In genomic region chr1:51666463-51666862, GRCh38 we compare ENCODE assay signal across 16 cellular contexts. TPM values are rescaled to one million over a fixed set of nuclear protein-coding genes. Genes with fewer than 3 reads are reported as not detected.
DNase-seq lines count a peak whose midpoint lies in the region; ATAC-seq, FAIRE-seq and TF ChIP-seq lines count a peak whose summit lies in the region.
"Had no signal": no experiment of that assay in that cellular context is flagged by ENCODE, and none has a peak within 500 bp of the region (broad histone marks: within the 10 kb centered on the region; RNA-seq: fewer than 3 reads in every experiment).

No MANE protein-coding gene starts in this region.

- ATAC-seq in K562 (no peak), HG03196 (IDR thresholded peaks at IDR 0.05; ENCODE audit: unreplicated experiment) (no peak)

- intact Hi-C loops in K562 (cut with micrococcal nuclease): no loop called here
- intact Hi-C loops in prostate gland (cut with DNase I): no loop called here

- H3K79me2 ChIP-seq in K562 (ENCODE audit: control insufficient read depth, insufficient read depth, low read length) (peaks cover 13% of the 10 kb centered on the region; the same call in 1 of the 3 replicates), smooth muscle cell (ENCODE audit: low read depth) (peaks cover 21% of the 10 kb centered on the region)

- H4K20me1 ChIP-seq in K562 (replicated peaks; ENCODE audit: control insufficient read depth, insufficient read depth, low read length) (peaks cover 15% of the 10 kb centered on the region), smooth muscle cell (ENCODE audit: low read depth) (no peaks in the 10 kb centered on the region)

- FAIRE-seq in K562 (lab: Jason Lieb, UNC): no peak

- no peak for TF ChIP-seq RAD21 in K562 (CRISPR knock-in tag; conservative IDR thresholded peaks at IDR 0.05 in 1 of 2, IDR thresholded peaks at IDR 0.05 in 1 of 2)

- no peaks in the 10 kb centered on the region for H3K9me1 ChIP-seq in K562 (ENCODE audit: control insufficient read depth, insufficient read depth, low read length)

- TF ChIP-seq POLR2A in K562 (conservative IDR thresholded peaks at IDR 0.05): no peak
- no peak for TF ChIP-seq POLR2A in prostate gland (IDR thresholded peaks at IDR 0.05)

- H3K27ac ChIP-seq in K562 (ENCODE audit: extremely low read depth, low read depth, low read length): no peak overlapping the region
- peak overlapping the region; percentile 50 for H3K27ac ChIP-seq in smooth muscle cell (ENCODE audit: low read depth)
- H3K27ac ChIP-seq in prostate gland: no peak overlapping the region

- H3K4me1 ChIP-seq in K562 (replicated peaks in 1 of 2; ENCODE audit: control insufficient read depth in 2 of 2, insufficient read depth in 2 of 2, low read length in 2 of 2) (peaks cover 2 to 31% of the 10 kb centered on the region in 2 experiments; a peak in 4 of 5 replicates), smooth muscle cell (ENCODE audit: low read depth) (no peaks in the 10 kb centered on the region), prostate gland (replicated peaks) (no peaks in the 10 kb centered on the region)

- H3K4me3 ChIP-seq in K562 (no peak overlapping the region), smooth muscle cell (no peak overlapping the region), prostate gland (no peak overlapping the region)

- BruUV-seq in K562 (replicated peaks; lab: Mats Ljungman, UMichigan): no TSS peak

- in situ Hi-C loops in K562 (cut with MboI): no loop called here

- CTCF ChIA-PET in K562 (lab: Yijun Ruan, JAX; ENCODE audit: low intra/inter-chr PET ratio): no interaction called here

- TF ChIP-seq EP300 in K562 (IDR thresholded peaks at IDR 0.05; ENCODE audit: low read length): no peak

- peak; percentile 90 for DNase-seq in GM04503 (ENCODE audit: low read depth)
- no peak for DNase-seq in K562 (ENCODE audit: extremely low read depth in 1 of 4, low spot score in 3 of 4)
- peak; percentile 16 for DNase-seq in hepatic stellate cell (ENCODE audit: low spot score)
- DNase-seq in smooth muscle cell (lab: John Stamatoyannopoulos, UW; ENCODE audit: unreplicated experiment): no peak
- no peak for DNase-seq in T-helper 1 cell
- DNase-seq in RKO (ENCODE audit: low spot score): no peak
- no peak for DNase-seq in prostate gland (ENCODE audit: low spot score)
- DNase-seq: activated CD4-positive, CD25-positive, alpha-beta regulatory T cell treated with anti-CD3 and anti-CD28 coated beads, Interleukin-2, amount 50 U/mL, for 72 hours; activated T-cell treated with anti-CD3 and anti-CD28 coated beads, Interleukin-2, amount 50 U/mL, for 1 hour; C1 segment of cervical spinal cord; glutamatergic neuron; NCI-H1436 treated with DMSO at 0.1 percent for 48 hours; NCI-H82; occipital lobe; stimulated activated CD4-positive, alpha-beta T cell treated with anti-CD3 and anti-CD28 coated beads, Interleukin-1b, Interleukin-23, amount 100 ng/mL, for 48 hours had no signal

- peaks cover 14% of the 10 kb centered on the region for H3F3A ChIP-seq in smooth muscle cell (ENCODE audit: low read depth)

- no peak overlapping the region for H3K4me2 ChIP-seq in K562 (ENCODE audit: insufficient read depth, low read length)
- H3K4me2 ChIP-seq in smooth muscle cell: no peak overlapping the region

- H3K36me3 ChIP-seq in K562 (ENCODE audit: control insufficient read depth, insufficient read depth, low read length) (no peaks in the 10 kb centered on the region; the same call in 2 of the 3 replicates), smooth muscle cell (ENCODE audit: low read depth) (no peaks in the 10 kb centered on the region), prostate gland (no peaks in the 10 kb centered on the region)

- POLR2A ChIA-PET in K562 (lab: Yijun Ruan, JAX): interaction anchor here (1.4 to 2.1 kb wide), 2 partner anchors 11 to 33 kb away, joined by 4 to 7 read pairs; no protein-coding TSS in a partner anchor

- H3K27me3 ChIP-seq in K562 (ENCODE audit: control insufficient read depth in 2 of 2, insufficient read depth in 2 of 2, low read length in 2 of 2) (no peaks in the 10 kb centered on the region), smooth muscle cell (ENCODE audit: low read depth) (no peaks in the 10 kb centered on the region), prostate gland (replicated peaks; ENCODE audit: insufficient read depth) (no peaks in the 10 kb centered on the region)

- H3K9me3 ChIP-seq in K562 (replicated peaks; ENCODE audit: control insufficient read depth, insufficient read depth, low read depth, low read length): no peaks in the 10 kb centered on the region
- H3K9me3 ChIP-seq in smooth muscle cell (replicated peaks; ENCODE audit: low read depth): no peaks in the 10 kb centered on the region
- H3K9me3 ChIP-seq in prostate gland: no peaks in the 10 kb centered on the region

- 88% methylated on average over 2 of the region's 2 CpGs for WGBS in K562 (ENCODE audit: insufficient coverage, low coverage, missing lambda C conversion rate)
- WGBS in smooth muscle cell (ENCODE audit: low lambda C conversion rate): 57% methylated on average over 2 of the region's 2 CpGs
- 84% methylated on average over 2 of the region's 2 CpGs for WGBS in prostate gland

- no peak overlapping the region for H2AFZ ChIP-seq in K562 (ENCODE audit: low read depth, low read length)
- no peak overlapping the region for H2AFZ ChIP-seq in smooth muscle cell (ENCODE audit: low read depth)

- no peak overlapping the region for H3K9ac ChIP-seq in K562 (ENCODE audit: insufficient read depth in 1 of 2, low read depth in 2 of 2, low read length in 2 of 2)
- no peak overlapping the region for H3K9ac ChIP-seq in smooth muscle cell (ENCODE audit: low read depth)

- TF ChIP-seq CTCF in K562 (IDR thresholded peaks at IDR 0.05 in 2 of 3, conservative IDR thresholded peaks at IDR 0.05 in 1 of 3; ENCODE audit: insufficient read depth in 2 of 3, low read depth in 1 of 3, low read length in 3 of 3) (no peak), smooth muscle cell (IDR thresholded peaks at IDR 0.05; ENCODE audit: borderline replicate concordance, insufficient read depth, poor library complexity, severe bottlenecking) (no peak), prostate gland (IDR thresholded peaks at IDR 0.05) (no peak)

TF ChIP-seq in K562, 482 proteins besides CTCF, POLR2A, EP300 and RAD21 (continues in another document):
- TF ChIP-seq MEIS2 (IDR thresholded peaks at IDR 0.05; ENCODE audit: partially characterized antibody): peak; percentile 68

RNA-seq across cellular contexts. Expression of gene OSBPL9, which starts 49.6 kb away (rescaled TPM):
- total RNA-seq in K562 (2011; cell fraction: chromatin; rRNA removed; ENCODE audit: low replicate concordance): 130 and 303 TPM in 2 replicates
- total RNA-seq in K562 (2011; cell fraction: nucleolus; rRNA removed): 63.4 and 95.5 TPM in 2 replicates
- 155 and 245 TPM in 2 replicates for total RNA-seq in K562 (2011; cell fraction: nucleoplasm; rRNA removed)
- total RNA-seq in K562 (2014; rRNA removed) (170 and 185 TPM in 2 replicates), K562 (2014; rRNA removed; fragmentation: Illumina TruSeq; extraction: Trizol) (210 and 239 TPM in 2 replicates), K562 (2015; rRNA removed; fragmentation: Illumina TruSeq; extraction: Trizol) (209 and 211 TPM in 2 replicates), K562 (2021) (131 and 136 TPM in 2 replicates), smooth muscle cell (112 and 117 TPM in 2 replicates), prostate gland (100 to 1,000 TPM in 1 of 2 donors, 10 to 100 TPM in 1; 93.6 to 104 TPM)
- polyA plus RNA-seq in K562 (2011; rRNA removed) (194 and 219 TPM in 2 replicates), K562 (2014; fragmentation: Illumina TruSeq; extraction: Trizol) (209 and 217 TPM in 2 replicates), K562 (2014; fragmentation: Nextera tagmentation; extraction: Ambion mirVana) (10 to 100 TPM; 43.9 to 66.2 TPM), K562 (2014; rRNA removed) (140 and 148 TPM in 2 replicates), smooth muscle cell (64.4 and 66.7 TPM in 2 replicates)
- 158 and 177 TPM in 2 replicates for polyA plus RNA-seq in K562 (2011; cell fraction: cytosol; rRNA removed)
- polyA plus RNA-seq in K562 (2011; cell fraction: nucleus; rRNA removed): 148 and 218 TPM in 2 replicates
- polyA plus RNA-seq in K562 (2012): 109 and 119 TPM in 2 replicates
- polyA minus RNA-seq in K562 (2011; rRNA and poly(A)+ RNA removed): 239 and 277 TPM in 2 replicates
- 116 and 142 TPM in 2 replicates for polyA minus RNA-seq in K562 (2011; cell fraction: cytosol; rRNA and poly(A)+ RNA removed)
- 109 and 204 TPM in 2 replicates for polyA minus RNA-seq in K562 (2011; cell fraction: nucleus; rRNA and poly(A)+ RNA removed)

Comparison
In these comparisons a context has a peak if more than half of its experiments do, and no peak if none do; other contexts are left out.
1. DNase-seq: peak in GM04503 (single experiment) and hepatic stellate cell (single experiment); none in K562 (0 of 4), smooth muscle cell (single experiment), T-helper 1 cell (0 of 5), RKO (single experiment) and prostate gland (single experiment).